Comparison of ENCODE assay signal across 8 cellular contexts in the genomic region with DNA sequence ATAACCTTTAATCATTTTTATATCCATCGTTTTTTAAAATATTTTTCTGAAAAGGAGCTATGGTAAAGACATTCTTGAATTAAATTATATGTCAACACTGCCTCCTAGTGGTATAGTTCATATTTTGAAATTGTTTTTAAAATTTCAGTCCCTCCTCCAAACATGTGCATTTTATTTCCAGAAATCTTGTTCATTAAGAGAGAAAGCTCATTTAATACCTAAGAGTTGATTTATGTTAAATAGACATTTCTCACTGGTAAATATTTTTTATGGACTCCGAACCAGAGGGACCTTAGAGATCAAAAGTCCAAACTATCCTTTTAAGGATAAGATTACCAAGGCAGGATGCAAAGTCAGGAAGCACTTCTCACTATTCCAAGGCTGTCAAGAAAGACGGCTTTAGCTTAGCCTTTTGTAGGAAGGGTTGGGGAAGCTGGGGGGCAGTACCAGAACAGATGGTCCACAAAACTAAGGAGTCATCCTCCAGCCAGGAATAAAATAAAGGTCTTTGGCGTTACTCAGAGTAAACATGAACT. TPM values are rescaled to one million over a fixed set of nuclear protein-coding genes. Genes with fewer than 3 reads are reported as not detected.
DNase-seq lines count a peak whose midpoint lies in the region; ATAC-seq and TF ChIP-seq lines count a peak whose summit lies in the region.

No MANE protein-coding gene starts in this region.

- intact Hi-C loops in IMR-90 (cut with micrococcal nuclease), result loop anchor here (1.0 to 5.0 kb wide), 8 partner anchors 68 to 949 kb away; no protein-coding TSS in a partner anchor

- H4K91ac ChIP-seq in IMR-90 (ENCODE audit: insufficient read depth, low read depth, low read length) (no peak overlapping the region; the same call in 1 of the 2 replicates), mesenchymal stem cell (ENCODE audit: low read length) (no peak overlapping the region)

- BruUV-seq in IMR-90 (replicated peaks; lab: Mats Ljungman, UMichigan), result no TSS peak

- H4K20me1 ChIP-seq in IMR-90 (ENCODE audit: insufficient read depth, low read length), result no peaks in the 10 kb centered on the region

- H4K8ac ChIP-seq in IMR-90 (ENCODE audit: low read depth in 2 of 2, low read length in 2 of 2), result peak overlapping the region in 1 of 2 experiments; percentile 56; a peak in 1 of 4 replicates
- H4K8ac ChIP-seq in mesenchymal stem cell (ENCODE audit: low read length), result no peak overlapping the region

- H4K5ac ChIP-seq in IMR-90 (ENCODE audit: low read depth, low read length), result peak overlapping the region; percentile 5; the same call in 1 of the 2 replicates

- H3K18ac ChIP-seq in IMR-90 (ENCODE audit: low read depth, low read length) (no peak overlapping the region), mesenchymal stem cell (ENCODE audit: low read depth in 1 of 2, low read length in 2 of 2) (no peak overlapping the region)

- H3K9me3 ChIP-seq in IMR-90 (ENCODE audit: control insufficient read depth, insufficient read depth, low read length) (no peaks in the 10 kb centered on the region), duodenal mucosa (ENCODE audit: control insufficient read depth in 1 of 2, low read length in 2 of 2) (no peaks in the 10 kb centered on the region), mesenchymal stem cell (ENCODE audit: control insufficient read depth, low read length) (no peaks in the 10 kb centered on the region)

- H3K27me3 ChIP-seq in IMR-90 (ENCODE audit: control insufficient read depth, insufficient read depth, low read length) (peaks cover 13% of the 10 kb centered on the region), duodenal mucosa (ENCODE audit: control insufficient read depth in 1 of 2, insufficient read depth in 2 of 2, low read length in 2 of 2) (no peaks in the 10 kb centered on the region), mesenchymal stem cell (ENCODE audit: control insufficient read depth in 1 of 2, insufficient read depth in 1 of 2, low read length in 2 of 2) (peaks cover 0 to 5% of the 10 kb centered on the region in 2 experiments)

- dilution Hi-C loops in IMR-90 (cut with HindIII; ENCODE audit: low sequenced_read_pairs, unreplicated experiment), result no loop called here

- 0 out of 2 replicates have a peak overlapping the region, but pooled peaks have one; percentile 54 for H3K23ac ChIP-seq in IMR-90 (ENCODE audit: low read depth, low read length)
- H3K23ac ChIP-seq in mesenchymal stem cell (ENCODE audit: low read length in 2 of 2), result no peak overlapping the region

- H2BK12ac ChIP-seq in mesenchymal stem cell (ENCODE audit: low read length in 2 of 2), result no peak overlapping the region

- H3K27ac ChIP-seq in IMR-90 (ENCODE audit: insufficient read depth, low read length), result peak overlapping the region; percentile 44; the same call in 1 of the 2 replicates
- no peak overlapping the region for H3K27ac ChIP-seq in duodenal mucosa (ENCODE audit: low read depth, low read length)
- H3K27ac ChIP-seq in mesenchymal stem cell (ENCODE audit: low read length, poor library complexity, severe bottlenecking), result no peak overlapping the region

- peak overlapping the region; percentile 60; the same call in 1 of the 2 replicates for H3K4ac ChIP-seq in IMR-90 (ENCODE audit: low read depth, low read length)
- H3K4ac ChIP-seq in mesenchymal stem cell (ENCODE audit: low read depth in 1 of 2, low read length in 2 of 2), result no peak overlapping the region

- peak; percentile 49 for TF ChIP-seq RAD21 in IMR-90 (IDR thresholded peaks at IDR 0.05; ENCODE audit: low read length)

- H2BK5ac ChIP-seq in IMR-90 (ENCODE audit: low read depth, low read length, poor library complexity, severe bottlenecking) (peak overlapping the region; percentile 63), mesenchymal stem cell (ENCODE audit: low read depth, low read length, poor library complexity, severe bottlenecking) (no peak overlapping the region)

- CTCF ChIA-PET in IMR-90 (lab: Yijun Ruan, JAX), result interaction anchor here (0.6 to 4.0 kb wide), 29 partner anchors 10 to 1207 kb away, joined by 3 to 115 read pairs (median 3); a partner anchor contains a TSS

- H2AK5ac ChIP-seq in IMR-90 (ENCODE audit: low read depth, low read length) (no peak overlapping the region), mesenchymal stem cell (ENCODE audit: low read length, severe bottlenecking) (no peak overlapping the region)

- H3K4me2 ChIP-seq in IMR-90 (ENCODE audit: low read depth, low read length), result peak overlapping the region; percentile 86
- H3K4me2 ChIP-seq in mesenchymal stem cell (ENCODE audit: low read length, poor library complexity, severe bottlenecking), result peak overlapping the region; percentile 66

- H3K4me3 ChIP-seq in IMR-90 (ENCODE audit: insufficient read depth, low read depth, low read length) (peak overlapping the region; percentile 19; the same call in 1 of the 2 replicates), duodenal mucosa (ENCODE audit: low read depth in 1 of 2, low read length in 2 of 2) (peak overlapping the region; percentile 48 to 53), mesenchymal stem cell (ENCODE audit: insufficient read depth in 1 of 2, low read depth in 1 of 2, low read length in 2 of 2) (peak overlapping the region in 1 of 2 experiments; percentile 68)

- no peaks in the 10 kb centered on the region for H3K79me1 ChIP-seq in IMR-90 (ENCODE audit: low read depth in 1 of 2, low read length in 2 of 2)
- no peaks in the 10 kb centered on the region for H3K79me1 ChIP-seq in mesenchymal stem cell (replicated peaks; ENCODE audit: low read length, poor library complexity, severe bottlenecking)

- H2BK15ac ChIP-seq in IMR-90 (ENCODE audit: low read depth, low read length) (0 out of 3 replicates have a peak overlapping the region, but pooled peaks have one; percentile 1), mesenchymal stem cell (ENCODE audit: low read depth, poor library complexity, severe bottlenecking) (no peak overlapping the region)

- H3K36me3 ChIP-seq in IMR-90 (ENCODE audit: control insufficient read depth, insufficient read depth, low read length) (no peaks in the 10 kb centered on the region), duodenal mucosa (ENCODE audit: control insufficient read depth in 1 of 2, insufficient read depth in 2 of 2, low read length in 2 of 2) (no peaks in the 10 kb centered on the region), mesenchymal stem cell (ENCODE audit: control insufficient read depth in 1 of 2, insufficient read depth in 2 of 2, low read depth in 1 of 2, low read length in 2 of 2) (no peaks in the 10 kb centered on the region)

- no peaks in the 10 kb centered on the region for H3K9me1 ChIP-seq in IMR-90 (ENCODE audit: insufficient read depth, low read length)

- peak overlapping the region; percentile 67 for H2BK120ac ChIP-seq in IMR-90 (ENCODE audit: low read depth, low read length)
- no peak overlapping the region for H2BK120ac ChIP-seq in mesenchymal stem cell (ENCODE audit: low read depth, low read length)

- POLR2A ChIA-PET in IMR-90 (lab: Charles Lee; ENCODE audit: unreplicated experiment), result interaction anchor here (0.7 to 1.0 kb wide), 2 partner anchors 113 to 490 kb away, joined by 3 to 12 read pairs; no protein-coding TSS in a partner anchor

- H2AFZ ChIP-seq in IMR-90 (replicated peaks; ENCODE audit: low read length, poor library complexity) (peak overlapping the region; percentile 69), mesenchymal stem cell (ENCODE audit: low read depth, low read length) (no peak overlapping the region)

- H2AK9ac ChIP-seq in IMR-90 (replicated peaks; ENCODE audit: low read depth, low read length, poor library complexity), result no peak overlapping the region

- ATAC-seq in IMR-90 (ENCODE audit: low read depth) (peak; percentile 66), HG03095 (IDR thresholded peaks at IDR 0.05; ENCODE audit: unreplicated experiment) (no peak), GM21723 (IDR thresholded peaks at IDR 0.05; ENCODE audit: unreplicated experiment) (no peak)

- no CpG with 5 or more reads among the region's 4 CpGs for WGBS in IMR-90 (ENCODE audit: extremely low coverage in 2 of 2, insufficient read length in 1 of 2), 2 experiments
- 17% methylated on average over 3 of the region's 4 CpGs for WGBS in mesenchymal stem cell

- H3K4me1 ChIP-seq in IMR-90 (ENCODE audit: control insufficient read depth, insufficient read depth, low read length) (no peaks in the 10 kb centered on the region), duodenal mucosa (ENCODE audit: control insufficient read depth in 1 of 2, insufficient read depth in 2 of 2, low read length in 2 of 2) (peaks cover 9 to 10% of the 10 kb centered on the region in 2 donors), mesenchymal stem cell (ENCODE audit: control insufficient read depth, insufficient read depth, low read depth, low read length) (no peaks in the 10 kb centered on the region)

- DNase-seq in CD1c-positive myeloid dendritic cell (ENCODE audit: extremely low spot score) (peak; percentile 61), IMR-90 (peak; percentile 61), SHP77 (lab: John Stamatoyannopoulos, UW) (peak; percentile 13 to 31), mesenchymal stem cell (peak; percentile 55), NCI-H187 treated with DMSO at 0.1 percent for 48 hours (lab: John Stamatoyannopoulos, UW) (no peak)

- no peak overlapping the region; the same call in none of the 2 replicates for H3K56ac ChIP-seq in IMR-90 (ENCODE audit: extremely low read depth, insufficient read depth, low read length)

- peak; percentile 59 for TF ChIP-seq CTCF in IMR-90 (conservative IDR thresholded peaks at IDR 0.05; ENCODE audit: low read depth, low read length)

- TF ChIP-seq POLR2A in IMR-90 (IDR thresholded peaks at IDR 0.05; ENCODE audit: low read depth, low read length), result no peak

- H2BK20ac ChIP-seq in IMR-90 (ENCODE audit: low read depth, low read length), result peak overlapping the region; percentile 58

- H3K9ac ChIP-seq in IMR-90 (ENCODE audit: low read depth, low read length) (peak overlapping the region; percentile 30; the same call in 1 of the 2 replicates), duodenal mucosa (ENCODE audit: low read depth in 1 of 2, low read length in 2 of 2) (peak overlapping the region in 1 of 2 donors; percentile 35), mesenchymal stem cell (ENCODE audit: low read length) (peak overlapping the region; percentile 90)

- H3K14ac ChIP-seq in IMR-90 (replicated peaks; ENCODE audit: low read depth, low read length) (peak overlapping the region; percentile 65; the same call in 1 of the 2 replicates), mesenchymal stem cell (ENCODE audit: low read length in 2 of 2) (no peak overlapping the region)

- in situ Hi-C loops in IMR-90 (cut with MboI; ENCODE audit: low sequenced_read_pairs), result loop anchor here (5.0 to 10.0 kb wide), 3 partner anchors 106 to 334 kb away; no protein-coding TSS in a partner anchor

TF ChIP-seq in IMR-90, 13 proteins besides CTCF, POLR2A, EP300 and RAD21:
- TF ChIP-seq SMC3 (IDR thresholded peaks at IDR 0.05; ENCODE audit: low read depth, low read length), result peak; percentile 50
- TF ChIP-seq BHLHE40 (IDR thresholded peaks at IDR 0.05; ENCODE audit: low read depth, low read length), result no peak
- TF ChIP-seq NFE2L2 (IDR thresholded peaks at IDR 0.05; ENCODE audit: low read depth, low read length), result no peak

RNA-seq across cellular contexts. Expression of a gene that starts 21.6 kb away (rescaled TPM):
- total RNA-seq in IMR-90 (2012; rRNA removed), result not detected in 2 replicates
- not detected in 2 replicates for polyA plus RNA-seq in IMR-90 (2012; rRNA removed)
- polyA plus RNA-seq in IMR-90 (2012; cell fraction: cytosol; rRNA removed), result not detected in 2 replicates
- polyA plus RNA-seq in IMR-90 (2012; cell fraction: nucleus; rRNA removed; ENCODE audit: low replicate concordance), result not detected in 2 replicates
- polyA plus RNA-seq in mesenchymal stem cell (2013, experiment 1 of 2), result not detected
- polyA plus RNA-seq in mesenchymal stem cell (2013, experiment 2 of 2), result not detected
